1 cellular context compared by ENCODE assay signal in genomic region chr7:95471076-95471475, GRCh38.
TF ChIP-seq lines count a peak whose summit lies in the region.

No MANE protein-coding gene starts in this region.

TF ChIP-seq in GM12878, 131 proteins besides CTCF, POLR2A, EP300 and RAD21:
- TF ChIP-seq SREBF1 (IDR thresholded peaks at IDR 0.05; ENCODE audit: low read length) (no peak), SPI1 (IDR thresholded peaks at IDR 0.05; ENCODE audit: borderline replicate concordance, insufficient read depth, low read depth, low read length) (peak; percentile 9; the same call in 1 of the 2 replicates), POLR2AphosphoS5 (IDR thresholded peaks at IDR 0.05; ENCODE audit: low read length) (no peak)
